ENCODE assay signal across 8 cellular contexts in the genomic region with DNA sequence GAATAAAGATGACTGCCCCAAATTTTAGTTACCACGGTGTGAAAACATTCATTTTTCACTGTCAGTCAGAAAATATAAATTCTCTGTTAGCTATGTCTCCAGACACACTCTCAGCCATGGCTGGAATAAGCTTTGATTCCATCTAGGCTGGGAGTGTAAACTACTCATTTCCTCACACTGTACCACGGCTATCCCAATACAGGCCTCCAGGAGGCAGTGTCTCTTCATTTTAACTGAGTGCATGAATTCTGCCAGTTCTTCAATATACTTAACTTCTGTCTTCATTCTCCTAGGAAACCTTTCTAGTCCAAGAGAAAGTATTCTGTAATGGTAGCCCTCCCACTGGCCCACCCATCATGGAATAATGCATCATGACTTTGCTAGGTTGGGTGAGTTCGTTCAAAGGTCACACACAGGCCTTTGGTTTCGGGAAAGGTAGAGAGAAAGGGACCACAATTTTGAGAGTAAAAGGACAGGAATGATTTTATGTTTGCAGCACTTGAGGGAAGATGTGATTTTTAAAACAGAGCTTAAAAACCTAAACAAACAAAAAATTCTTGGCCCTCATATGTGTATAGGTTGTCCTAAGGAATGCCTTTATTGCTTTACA.
A peak's percentile ranks its signal among the peaks of the same experiment; 100 is the strongest.
DNase-seq lines count a peak whose midpoint lies in the region; ATAC-seq and TF ChIP-seq lines count a peak whose summit lies in the region.

No MANE protein-coding gene starts in this region.

- ATAC-seq in GM19397 (IDR thresholded peaks at IDR 0.05; ENCODE audit: unreplicated experiment), result peak; percentile 88
- ATAC-seq in HG03439 (IDR thresholded peaks at IDR 0.05; ENCODE audit: unreplicated experiment), result peak; percentile 85

- DNase-seq in NCI-H2196 (lab: John Stamatoyannopoulos, UW; ENCODE audit: unreplicated experiment) (peak; percentile 10), NCI-H2196 treated with DMSO at 0.1 percent for 48 hours (lab: John Stamatoyannopoulos, UW; ENCODE audit: unreplicated experiment) (no peak), OCI-M1 (lab: John Stamatoyannopoulos, UW) (peak; percentile 78), cardiac fibroblast (ENCODE audit: low read depth in 2 of 2) (peak; percentile 65 to 68), kidney tubule cell (ENCODE audit: low spot score) (peak; percentile 55), stromal cell of bone marrow (ENCODE audit: low read depth) (peak; percentile 30)

- TF ChIP-seq CTCF in cardiac fibroblast (IDR thresholded peaks at IDR 0.05; ENCODE audit: low read depth, low read length), result peak; percentile 82

- H3K4me3 ChIP-seq in cardiac fibroblast (replicated peaks in 1 of 2; ENCODE audit: low read depth in 2 of 2, low read length in 2 of 2), result no peak overlapping the region
